12 cellular contexts compared by ENCODE assay signal in genomic region chr11:64283092-64283491, GRCh38. TPM values are rescaled to one million over a fixed set of nuclear protein-coding genes. Genes with fewer than 3 reads are reported as not detected.
DNase-seq lines count a peak whose midpoint lies in the region; ATAC-seq and TF ChIP-seq lines count a peak whose summit lies in the region.
"Had no signal": no experiment of that assay in that cellular context is flagged by ENCODE, and none has a peak within 500 bp of the region (broad histone marks: within the 10 kb centered on the region; RNA-seq: fewer than 3 reads in every experiment).

No MANE protein-coding gene starts in this region.

- intact Hi-C loops in Panc1 (cut with micrococcal nuclease; ENCODE audit: unreplicated experiment): no loop called here

- H3K27me3 Mint-ChIP-seq in T-helper 1 cell treated with Interleukin-12 subunit alpha and Interleukin-12 subunit beta and Interleukin-4 antibody, amounts not matched to agents 30 μg/mL and 1 μg/mL, for 36 hours (ENCODE audit: low read depth): no peaks in the 10 kb centered on the region

- POLR2A ChIA-PET in Panc1 (lab: Charles Lee): interaction anchor here (1.2 kb wide), 1 partner anchor 35 kb away, joined by 4 read pairs; the partner anchor contains the start of gene PRDX5

- no peak overlapping the region for H3K9ac ChIP-seq in skeletal muscle satellite cell (ENCODE audit: low read depth, low read length)

- no peak for DNase-seq in T-helper 1 cell
- no peak for DNase-seq in Panc1 (ENCODE audit: low read depth, low spot score)
- DNase-seq in epithelial cell of proximal tubule (ENCODE audit: low read depth): no peak
- DNase-seq in activated gamma-delta T cell treated with Interleukin-2 at 50 U/mL for 16 hours: no peak
- no peak for DNase-seq in NCI-H226
- DNase-seq: 8988T; effector CD4-positive, alpha-beta T cell had no signal

- H3K4me1 ChIP-seq in Panc1 (ENCODE audit: control insufficient read depth, insufficient read depth, low read length) (peaks cover 25% of the 10 kb centered on the region), skeletal muscle satellite cell (ENCODE audit: control insufficient read depth, insufficient read depth, low read length) (peaks cover 20% of the 10 kb centered on the region)

- no TSS peak for BruUV-seq in Panc1 (replicated peaks; lab: Mats Ljungman, UMichigan)

- CTCF ChIA-PET in Panc1 (lab: Charles Lee): interaction anchor here (1.5 kb wide), 1 partner anchor 18 kb away, joined by 8 read pairs; no protein-coding TSS in a partner anchor

- H3K36me3 ChIP-seq in Panc1 (ENCODE audit: control insufficient read depth, insufficient read depth, low read length) (no peaks in the 10 kb centered on the region; the same call in 1 of the 2 replicates), skeletal muscle satellite cell (ENCODE audit: insufficient read depth, low read length) (no peaks in the 10 kb centered on the region)
- H3K36me3 ChIP-seq: ovary had no signal

- peak overlapping the region; percentile 99 for H3K4me2 ChIP-seq in skeletal muscle satellite cell (ENCODE audit: low read length)

- H3K4me1 Mint-ChIP-seq in T-helper 1 cell treated with Interleukin-12 subunit alpha and Interleukin-12 subunit beta and Interleukin-4 antibody, amounts not matched to agents 30 μg/mL and 1 μg/mL, for 36 hours (ENCODE audit: low read depth): peaks cover 14% of the 10 kb centered on the region

- peak overlapping the region; percentile 83; the same call in 1 of the 2 replicates for H3K27ac ChIP-seq in Panc1 (ENCODE audit: low read length)
- H3K27ac ChIP-seq: ovary, SK-N-MC had no signal

- ATAC-seq in Panc1 (no peak), HG02852 (IDR thresholded peaks at IDR 0.05; ENCODE audit: unreplicated experiment) (no peak)

- no peaks in the 10 kb centered on the region for H3K9me3 Mint-ChIP-seq in T-helper 1 cell treated with Interleukin-12 subunit alpha and Interleukin-12 subunit beta and Interleukin-4 antibody, amounts not matched to agents 30 μg/mL and 1 μg/mL, for 36 hours

- peaks cover 9% of the 10 kb centered on the region for H3K36me3 Mint-ChIP-seq in T-helper 1 cell treated with Interleukin-12 subunit alpha and Interleukin-12 subunit beta and Interleukin-4 antibody, amounts not matched to agents 30 μg/mL and 1 μg/mL, for 36 hours (ENCODE audit: low read depth)

- 0 out of 4 replicates have a peak overlapping the region, but pooled peaks of 1 of the 2 experiments have one; percentile 4 for H3K4me3 ChIP-seq in Panc1 (ENCODE audit: low read depth in 2 of 2, low read length in 2 of 2)
- H3K4me3 ChIP-seq in epithelial cell of proximal tubule (ENCODE audit: low read depth, low read length): peak overlapping the region; percentile 94
- no peak overlapping the region for H3K4me3 ChIP-seq in skeletal muscle satellite cell (ENCODE audit: low read length)

- H3K27ac Mint-ChIP-seq in T-helper 1 cell treated with Interleukin-12 subunit alpha and Interleukin-12 subunit beta and Interleukin-4 antibody, amounts not matched to agents 30 μg/mL and 1 μg/mL, for 36 hours: peak overlapping the region; percentile 72

- H3K9me3 ChIP-seq in Panc1 (ENCODE audit: control insufficient read depth, insufficient read depth, low read depth, low read length) (no peaks in the 10 kb centered on the region), skeletal muscle satellite cell (replicated peaks; ENCODE audit: low read length) (no peaks in the 10 kb centered on the region)
- H3K9me3 ChIP-seq: ovary had no signal

- no peak for TF ChIP-seq CTCF in Panc1 (IDR thresholded peaks at IDR 0.05)
- TF ChIP-seq CTCF in epithelial cell of proximal tubule (conservative IDR thresholded peaks at IDR 0.05; ENCODE audit: low read depth, low read length): no peak

- H3K4me3 Mint-ChIP-seq in T-helper 1 cell treated with Interleukin-12 subunit alpha and Interleukin-12 subunit beta and Interleukin-4 antibody, amounts not matched to agents 30 μg/mL and 1 μg/mL, for 36 hours: peak overlapping the region; percentile 54

- no peaks in the 10 kb centered on the region for H3K27me3 ChIP-seq in Panc1 (ENCODE audit: control insufficient read depth, insufficient read depth, low read length)
- no peaks in the 10 kb centered on the region for H3K27me3 ChIP-seq in skeletal muscle satellite cell (ENCODE audit: control insufficient read depth, insufficient read depth, low read length)
- H3K27me3 ChIP-seq: ovary had no signal

- in situ Hi-C loops in Panc1 (cut with HindIII; ENCODE audit: low pct_unique_long_range_greater_than_20kb, low sequenced_read_pairs): no loop called here

RNA-seq across cellular contexts. Expression of gene BAD, which starts 1.4 kb away (rescaled TPM):
- total RNA-seq in Panc1 (2021; ENCODE audit: unreplicated experiment) (77.7 TPM), epithelial cell of proximal tubule (113 and 156 TPM in 2 replicates)
- polyA plus RNA-seq in Panc1 (2012; ENCODE audit: insufficient read length): 86.9 TPM
- 47.1 and 65.5 TPM in 2 replicates for total RNA-seq in skeletal muscle satellite cell (2012; rRNA removed)

RNA-seq across cellular contexts. Expression of gene GPR137, which starts 2.6 kb away (rescaled TPM):
- total RNA-seq in Panc1 (2021; ENCODE audit: unreplicated experiment) (183 TPM), epithelial cell of proximal tubule (16.3 and 24.8 TPM in 2 replicates)
- polyA plus RNA-seq in Panc1 (2012; ENCODE audit: insufficient read length): 237 TPM
- 7.6 and 14.2 TPM in 2 replicates for total RNA-seq in skeletal muscle satellite cell (2012; rRNA removed)

RNA-seq across cellular contexts. Expression of gene KCNK4, which starts 8.0 kb away (rescaled TPM):
- total RNA-seq in Panc1 (2021; ENCODE audit: unreplicated experiment): 1.1 TPM
- 1.3 TPM for polyA plus RNA-seq in Panc1 (2012; ENCODE audit: insufficient read length)
- 0.51 TPM in 1 of 2 replicates, not detected in the other for total RNA-seq in epithelial cell of proximal tubule
- total RNA-seq in skeletal muscle satellite cell (2012; rRNA removed): under 0.01 TPM in 1 of 2 replicates, not detected in the other
- total RNA-seq: ovary had no signal
- polyA plus RNA-seq: ovary had no signal

RNA-seq across cellular contexts. Expression of gene CATSPERZ, which starts 17.1 kb away (rescaled TPM):
- 0.64 TPM for total RNA-seq in Panc1 (2021; ENCODE audit: unreplicated experiment)
- 3.0 TPM for polyA plus RNA-seq in Panc1 (2012; ENCODE audit: insufficient read length)
- total RNA-seq in epithelial cell of proximal tubule: not detected in 2 replicates
- total RNA-seq in skeletal muscle satellite cell (2012; rRNA removed): not detected in 2 replicates
- total RNA-seq: ovary had no signal
- polyA plus RNA-seq: ovary had no signal

RNA-seq across cellular contexts. Expression of gene ESRRA, which starts 22.2 kb away (rescaled TPM):
- 81.6 TPM for total RNA-seq in Panc1 (2021; ENCODE audit: unreplicated experiment)
- polyA plus RNA-seq in Panc1 (2012; ENCODE audit: insufficient read length): 60.2 TPM
- 47.2 and 61.9 TPM in 2 replicates for total RNA-seq in epithelial cell of proximal tubule
- 35.5 and 38.0 TPM in 2 replicates for total RNA-seq in skeletal muscle satellite cell (2012; rRNA removed)
